Comparison of ENCODE assay signal across 9 cellular contexts in genomic region chr2:33497177-33497787, GRCh38. TPM values are rescaled to one million over a fixed set of nuclear protein-coding genes. Genes with fewer than 3 reads are reported as not detected.
DNase-seq lines count a peak whose midpoint lies in the region; ATAC-seq and TF ChIP-seq lines count a peak whose summit lies in the region.
"Had no signal": no experiment of that assay in that cellular context is flagged by ENCODE, and none has a peak within 500 bp of the region (broad histone marks: within the 10 kb centered on the region; RNA-seq: fewer than 3 reads in every experiment).

No MANE protein-coding gene starts in this region.

- H3K27ac ChIP-seq in CD8-positive, alpha-beta memory T cell (ENCODE audit: low read depth, low read length): no peak overlapping the region
- H3K27ac ChIP-seq in A673 (ENCODE audit: low read depth, low read length, poor library complexity, severe bottlenecking) (no peak overlapping the region), aorta (ENCODE audit: low read depth in 1 of 2, low read length in 2 of 2) (no peak overlapping the region)

- no peaks in the 10 kb centered on the region for H3K9me3 Mint-ChIP-seq in CD8-positive, alpha-beta memory T cell
- no peaks in the 10 kb centered on the region for H3K9me3 Mint-ChIP-seq in activated CD8-positive, alpha-beta T cell treated with anti-CD3 and anti-CD28 coated beads for 36 hours

- no TSS peak for BruUV-seq in A673 (replicated peaks; lab: Mats Ljungman, UMichigan)

- H3K27me3 ChIP-seq in CD8-positive, alpha-beta memory T cell (ENCODE audit: insufficient read depth, low read length, poor library complexity, severe bottlenecking): no peaks in the 10 kb centered on the region
- H3K27me3 ChIP-seq in A673 (replicated peaks; ENCODE audit: insufficient read depth, low read depth, low read length, poor library complexity) (no peaks in the 10 kb centered on the region), aorta (ENCODE audit: control insufficient read depth in 1 of 2, insufficient read depth in 2 of 2, low read length in 1 of 2) (no peaks in the 10 kb centered on the region)

- H3K27ac Mint-ChIP-seq in CD8-positive, alpha-beta memory T cell: peak overlapping the region in 4 of 8 donors; percentile 6 to 41 (median 25)
- H3K27ac Mint-ChIP-seq in activated CD8-positive, alpha-beta T cell treated with anti-CD3 and anti-CD28 coated beads for 36 hours: no peak overlapping the region

- no peak overlapping the region for H3K4me3 ChIP-seq in CD8-positive, alpha-beta memory T cell (ENCODE audit: low read length)
- no peak overlapping the region for H3K4me3 ChIP-seq in A673 (ENCODE audit: low read depth, low read length, poor library complexity, severe bottlenecking)
- H3K4me3 ChIP-seq in aorta (ENCODE audit: low read length in 2 of 2): no peak overlapping the region

- POLR2A ChIA-PET in CD8-positive, alpha-beta memory T cell (lab: Charles Lee): interaction anchor here (1.8 kb wide), 1 partner anchor 21 kb away, joined by 7 read pairs; the partner anchor contains the start of gene RASGRP3
- POLR2A ChIA-PET in activated CD8-positive, alpha-beta T cell treated with anti-CD3 and anti-CD28 coated beads for 36 hours (lab: Charles Lee): interaction anchor here (1.0 kb wide), 1 partner anchor 21 kb away, joined by 6 read pairs; the partner anchor contains the start of gene RASGRP3
- POLR2A ChIA-PET in A673 (lab: Charles Lee; ENCODE audit: low non-redundant PET): no interaction called here

- intact Hi-C loops in activated CD8-positive, alpha-beta T cell treated with anti-CD3 and anti-CD28 coated beads for 36 hours (cut with micrococcal nuclease): no loop called here
- intact Hi-C loops in A673 (cut with micrococcal nuclease; ENCODE audit: unreplicated experiment) (no loop called here), aorta (cut with DNase I) (no loop called here), left colon (cut with DNase I, micrococcal nuclease) (no loop called here)

- 90 to 91% methylated on average over 1 of the region's 1 CpG for WGBS in aorta, 2 donors

- peak overlapping the region in 5 of 7 donors; percentile 9 to 32 (median 27) for H3K4me3 Mint-ChIP-seq in CD8-positive, alpha-beta memory T cell
- no peak overlapping the region for H3K4me3 Mint-ChIP-seq in activated CD8-positive, alpha-beta T cell treated with anti-CD3 and anti-CD28 coated beads for 36 hours

- H3K4me1 ChIP-seq in CD8-positive, alpha-beta memory T cell (ENCODE audit: insufficient read depth, low read length): peaks cover 15% of the 10 kb centered on the region
- no peaks in the 10 kb centered on the region for H3K4me1 ChIP-seq in A673 (ENCODE audit: insufficient read depth, low read length, poor library complexity, severe bottlenecking)
- H3K4me1 ChIP-seq in aorta (ENCODE audit: control insufficient read depth in 1 of 2, insufficient read depth in 2 of 2, low read length in 2 of 2): no peaks in the 10 kb centered on the region

- H3K36me3 Mint-ChIP-seq in CD8-positive, alpha-beta memory T cell: peaks cover 0 to 5% (median 1%) of the 10 kb centered on the region in 3 donors
- no peaks in the 10 kb centered on the region for H3K36me3 Mint-ChIP-seq in activated CD8-positive, alpha-beta T cell treated with anti-CD3 and anti-CD28 coated beads for 36 hours (ENCODE audit: low read depth)

- TF ChIP-seq CTCF in activated CD8-positive, alpha-beta T cell treated with anti-CD3 and anti-CD28 coated beads for 36 hours (IDR thresholded peaks at IDR 0.05): no peak
- no peak for TF ChIP-seq CTCF in A673 (conservative IDR thresholded peaks at IDR 0.05; ENCODE audit: low read depth, low read length)

- peaks cover 34 to 51% (median 46%) of the 10 kb centered on the region in 3 donors for H3K4me1 Mint-ChIP-seq in CD8-positive, alpha-beta memory T cell
- peaks cover 23% of the 10 kb centered on the region for H3K4me1 Mint-ChIP-seq in activated CD8-positive, alpha-beta T cell treated with anti-CD3 and anti-CD28 coated beads for 36 hours (ENCODE audit: low read depth)

- peak in 1 of 5 donors; percentile 54 for DNase-seq in CD8-positive, alpha-beta memory T cell
- no peak for DNase-seq in activated CD8-positive, alpha-beta T cell treated with anti-CD3 and anti-CD28 coated beads for 36 hours
- DNase-seq in A673 (ENCODE audit: low spot score) (no peak), T-helper 9 cell (no peak), aorta (no peak), left colon (no peak)
- DNase-seq: DMS79 treated with DMSO at 0.1 percent for 48 hours had no signal

- H3K9me3 ChIP-seq in CD8-positive, alpha-beta memory T cell (ENCODE audit: low read length): no peaks in the 10 kb centered on the region
- no peaks in the 10 kb centered on the region for H3K9me3 ChIP-seq in A673 (ENCODE audit: low read depth, low read length, poor library complexity, severe bottlenecking)
- H3K9me3 ChIP-seq in aorta (ENCODE audit: control insufficient read depth, low read length): no peaks in the 10 kb centered on the region

- CTCF ChIA-PET in CD8-positive, alpha-beta memory T cell (lab: Charles Lee): no interaction called here
- CTCF ChIA-PET in activated CD8-positive, alpha-beta T cell treated with anti-CD3 and anti-CD28 coated beads for 36 hours (lab: Charles Lee): no interaction called here
- CTCF ChIA-PET in A673 (lab: Charles Lee): no interaction called here

- no peaks in the 10 kb centered on the region for H3K27me3 Mint-ChIP-seq in CD8-positive, alpha-beta memory T cell
- H3K27me3 Mint-ChIP-seq in activated CD8-positive, alpha-beta T cell treated with anti-CD3 and anti-CD28 coated beads for 36 hours: peaks cover 18% of the 10 kb centered on the region

- H3K36me3 ChIP-seq in CD8-positive, alpha-beta memory T cell (ENCODE audit: insufficient read depth, low read length): no peaks in the 10 kb centered on the region
- no peaks in the 10 kb centered on the region for H3K36me3 ChIP-seq in A673 (ENCODE audit: insufficient read depth, low read length, poor library complexity, severe bottlenecking)
- no peaks in the 10 kb centered on the region for H3K36me3 ChIP-seq in aorta (ENCODE audit: control insufficient read depth in 1 of 2, insufficient read depth in 2 of 2, low read length in 1 of 2)

- ATAC-seq in GM19452 (IDR thresholded peaks at IDR 0.05; ENCODE audit: unreplicated experiment): peak; percentile 46
- ATAC-seq in HG03378 (IDR thresholded peaks at IDR 0.05; ENCODE audit: unreplicated experiment): peak; percentile 57
- peak; percentile 78 for ATAC-seq in activated CD8-positive, alpha-beta T cell treated with anti-CD3 and anti-CD28 coated beads for 36 hours
- no peak for ATAC-seq in aorta (ENCODE audit: low FRiP score)
- ATAC-seq in left colon: no peak

RNA-seq across cellular contexts. Expression of gene RASGRP3, which starts 20.8 kb away (rescaled TPM):
- total RNA-seq in CD8-positive, alpha-beta memory T cell: 1 to 10 TPM; 3.1 to 3.5 TPM
- polyA plus RNA-seq in CD8-positive, alpha-beta memory T cell: 3.6 TPM
- 1 to 10 TPM in 1 of 2 experiments, under 1 TPM in 1; 0.98 to 1.6 TPM for total RNA-seq in activated CD8-positive, alpha-beta T cell treated with anti-CD3 and anti-CD28 coated beads for 36 hours
- total RNA-seq in A673 (2021): 0.34 TPM in 1 of 2 replicates, not detected in the other
- 10 to 100 TPM; 12.8 to 22.3 TPM for total RNA-seq in aorta
- 1 to 10 TPM in 1 of 2 donors, under 1 TPM in 1; 0.46 to 3.0 TPM for polyA plus RNA-seq in aorta
- total RNA-seq in left colon: 1 to 10 TPM; 2.8 to 5.1 TPM

Comparison
In these comparisons a context has a peak if more than half of its experiments do, and no peak if none do; other contexts are left out.
1. ATAC-seq: peak in GM19452 (single experiment), HG03378 (single experiment) and activated CD8-positive, alpha-beta T cell treated with anti-CD3 and anti-CD28 coated beads for 36 hours (single experiment); none in aorta (single experiment) and left colon (single experiment).